Comparison of ENCODE assay signal across 23 cellular contexts in the genomic region with DNA sequence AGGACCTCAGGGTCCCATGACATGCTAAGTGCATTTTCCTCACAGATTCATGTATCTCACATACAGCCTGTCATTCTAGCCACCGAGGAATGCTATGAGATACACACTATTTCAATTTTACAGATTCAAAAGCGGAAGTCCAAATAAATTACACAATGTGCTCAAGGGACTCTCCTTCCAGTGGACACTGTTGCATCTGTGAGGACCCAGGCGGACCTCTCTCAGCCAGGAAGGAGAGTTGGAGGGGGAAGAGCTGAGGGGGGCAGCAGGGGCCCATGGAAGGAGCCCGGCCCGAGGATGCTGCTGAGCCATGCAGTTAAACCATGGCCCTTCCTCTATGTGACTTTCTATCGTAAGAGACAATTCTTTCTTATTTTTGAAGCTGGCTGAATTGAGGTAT.
DNase-seq lines count a peak whose midpoint lies in the region; ATAC-seq and TF ChIP-seq lines count a peak whose summit lies in the region.
"Had no signal": no experiment of that assay in that cellular context is flagged by ENCODE, and none has a peak within 500 bp of the region (broad histone marks: within the 10 kb centered on the region; RNA-seq: fewer than 3 reads in every experiment).

No MANE protein-coding gene starts in this region.

- no peak for TF ChIP-seq CTCF in esophagus muscularis mucosa (IDR thresholded peaks at IDR 0.05)
- TF ChIP-seq CTCF in gastrocnemius medialis (IDR thresholded peaks at IDR 0.05 in 4 of 5, conservative IDR thresholded peaks at IDR 0.05 in 1 of 5) = no peak
- no peak for TF ChIP-seq CTCF in endothelial cell (IDR thresholded peaks at IDR 0.05; ENCODE audit: unreplicated experiment)
- TF ChIP-seq CTCF in natural killer cell (IDR thresholded peaks at IDR 0.05) = no peak

- intact Hi-C loops in Right ventricle myocardium superior (cut with DNase I) = no loop called here
- intact Hi-C loops in left cardiac atrium (cut with DNase I) = no loop called here
- intact Hi-C loops in esophagus muscularis mucosa (cut with DNase I) = no loop called here
- intact Hi-C loops in gastrocnemius medialis (cut with DNase I; ENCODE audit: low total_unique reads) = no loop called here
- intact Hi-C loops in natural killer cell (cut with micrococcal nuclease) = no loop called here

- POLR2A ChIA-PET in T-cell (lab: Charles Lee) = interaction anchor here in 1 of 2 donors (0.6 kb wide), 1 partner anchor 26 kb away, joined by 3 read pairs; no protein-coding TSS in a partner anchor

- H3K27me3 Mint-ChIP-seq in T-cell (no peaks in the 10 kb centered on the region), endothelial cell (ENCODE audit: unreplicated experiment) (peaks cover 2% of the 10 kb centered on the region), natural killer cell (ENCODE audit: low read depth in 2 of 2) (no peaks in the 10 kb centered on the region)
- H3K27me3 Mint-ChIP-seq: IgD-negative memory B cell; stimulated activated naive CD8-positive, alpha-beta T cell treated with anti-CD3 and anti-CD28 coated beads, Interleukin-15, Interleukin-2, amounts not matched to agents 100 ng/mL and 50 ng/mL, for 24 hours had no signal

- H3K27ac Mint-ChIP-seq in T-cell (peak overlapping the region; percentile 78 to 87), endothelial cell (ENCODE audit: unreplicated experiment) (no peak overlapping the region), natural killer cell (no peak overlapping the region)
- H3K27ac Mint-ChIP-seq: stimulated activated naive CD8-positive, alpha-beta T cell treated with anti-CD3 and anti-CD28 coated beads, Interleukin-15, Interleukin-2, amounts not matched to agents 100 ng/mL and 50 ng/mL, for 24 hours had no signal

- in situ Hi-C loops in gastrocnemius medialis (cut with MboI; ENCODE audit: low sequenced_read_pairs in 4 of 4) = no loop called here

- TF ChIP-seq POLR2A in esophagus muscularis mucosa (IDR thresholded peaks at IDR 0.05; ENCODE audit: low read depth) (no peak), gastrocnemius medialis (IDR thresholded peaks at IDR 0.05) (no peak)

- H3K36me3 ChIP-seq in esophagus muscularis mucosa (peaks cover 0 to 20% (median 3%) of the 10 kb centered on the region in 4 donors), gastrocnemius medialis (no peaks in the 10 kb centered on the region)

- CTCF ChIA-PET in T-cell (lab: Charles Lee) = interaction anchor here in 1 of 2 donors (1.1 to 1.7 kb wide), 2 partner anchors 9 to 24 kb away, joined by 3 read pairs; no protein-coding TSS in a partner anchor

- peaks cover 27% of the 10 kb centered on the region for H3K36me3 Mint-ChIP-seq in T-cell
- H3K36me3 Mint-ChIP-seq in endothelial cell (ENCODE audit: low read depth, unreplicated experiment) = peaks cover 18% of the 10 kb centered on the region
- no peaks in the 10 kb centered on the region for H3K36me3 Mint-ChIP-seq in natural killer cell

- H3K9me3 Mint-ChIP-seq in T-cell (no peaks in the 10 kb centered on the region), endothelial cell (ENCODE audit: unreplicated experiment) (no peaks in the 10 kb centered on the region), natural killer cell (no peaks in the 10 kb centered on the region)
- H3K9me3 Mint-ChIP-seq: IgD-negative memory B cell; stimulated activated naive CD8-positive, alpha-beta T cell treated with anti-CD3 and anti-CD28 coated beads, Interleukin-15, Interleukin-2, amounts not matched to agents 100 ng/mL and 50 ng/mL, for 24 hours had no signal

- H3K9me3 ChIP-seq in esophagus muscularis mucosa (no peaks in the 10 kb centered on the region), gastrocnemius medialis (no peaks in the 10 kb centered on the region)
- H3K9me3 ChIP-seq: ascending aorta, mucosa of descending colon, neutrophil had no signal

- no peak for TF ChIP-seq EP300 in esophagus muscularis mucosa (IDR thresholded peaks at IDR 0.05)

- H3K27ac ChIP-seq in esophagus muscularis mucosa (replicated peaks in 1 of 4) (no peak overlapping the region), gastrocnemius medialis (peak overlapping the region in 1 of 4 donors; percentile 31)
- H3K27ac ChIP-seq: ascending aorta, HL-60, neutrophil, SK-N-MC had no signal

- ATAC-seq in Right ventricle myocardium superior (ENCODE audit: poor library complexity) = peak; percentile 12
- no peak for ATAC-seq in left cardiac atrium
- no peak for ATAC-seq in T-cell (replicated peaks in 1 of 4)
- no peak for ATAC-seq in gastrocnemius medialis
- ATAC-seq in HG03571 (IDR thresholded peaks at IDR 0.05; ENCODE audit: unreplicated experiment) = no peak
- no peak for ATAC-seq in natural killer cell
- ATAC-seq: left colon, mucosa of descending colon, PC-3 had no signal

- H3K4me3 ChIP-seq in esophagus muscularis mucosa (no peak overlapping the region), gastrocnemius medialis (no peak overlapping the region)
- H3K4me3 ChIP-seq: ascending aorta, mucosa of descending colon, SK-N-MC had no signal

- peaks cover 78 to 94% (median 81%) of the 10 kb centered on the region in 3 donors for H3K4me1 Mint-ChIP-seq in T-cell
- no peaks in the 10 kb centered on the region for H3K4me1 Mint-ChIP-seq in endothelial cell (ENCODE audit: unreplicated experiment)
- peaks cover 55 to 61% of the 10 kb centered on the region in 2 donors for H3K4me1 Mint-ChIP-seq in natural killer cell

- no peak overlapping the region for H3K4me3 Mint-ChIP-seq in T-cell
- no peak overlapping the region for H3K4me3 Mint-ChIP-seq in endothelial cell (ENCODE audit: unreplicated experiment)
- H3K4me3 Mint-ChIP-seq in natural killer cell = no peak overlapping the region
- H3K4me3 Mint-ChIP-seq: stimulated activated naive CD8-positive, alpha-beta T cell treated with anti-CD3 and anti-CD28 coated beads, Interleukin-15, Interleukin-2, amounts not matched to agents 100 ng/mL and 50 ng/mL, for 24 hours had no signal

- DNase-seq in Right ventricle myocardium superior = no peak
- no peak for DNase-seq in left cardiac atrium
- no peak for DNase-seq in T-cell
- peak; percentile 70 for DNase-seq in esophagus muscularis mucosa (ENCODE audit: extremely low spot score)
- no peak for DNase-seq in gastrocnemius medialis
- no peak for DNase-seq in endothelial cell (ENCODE audit: low spot score)
- DNase-seq in natural killer cell = no peak
- DNase-seq: activated CD4-positive, alpha-beta T cell treated with anti-CD3 and anti-CD28 coated beads for 48 hours; activated CD8-positive, alpha-beta memory T cell treated with anti-CD3 and anti-CD28 coated beads, Interleukin-2, amount 50 U/mL, for 48 hours; mucosa of descending colon; NCI-H1092; NCI-H2081 treated with DMSO at 0.1 percent for 48 hours; NCI-H524 treated with DMSO at 0.1 percent for 48 hours; PC-3; retina had no signal

- H3K4me1 ChIP-seq in esophagus muscularis mucosa (no peaks in the 10 kb centered on the region), gastrocnemius medialis (peaks cover 18 to 24% of the 10 kb centered on the region in 2 donors)
- H3K4me1 ChIP-seq: ascending aorta had no signal

- H3K27me3 ChIP-seq in esophagus muscularis mucosa (no peaks in the 10 kb centered on the region), gastrocnemius medialis (no peaks in the 10 kb centered on the region)
- H3K27me3 ChIP-seq: ascending aorta, neutrophil had no signal

- WGBS in esophagus muscularis mucosa = 89% methylated on average over 6 of the region's 6 CpGs

Comparison
In these comparisons a context has a peak if more than half of its experiments do, and no peak if none do; other contexts are left out.
1. H3K27ac Mint-ChIP-seq: peak in T-cell (2 of 2); none in endothelial cell (single experiment) and natural killer cell (0 of 2).